8 cellular contexts compared by ENCODE assay signal in the genomic region with DNA sequence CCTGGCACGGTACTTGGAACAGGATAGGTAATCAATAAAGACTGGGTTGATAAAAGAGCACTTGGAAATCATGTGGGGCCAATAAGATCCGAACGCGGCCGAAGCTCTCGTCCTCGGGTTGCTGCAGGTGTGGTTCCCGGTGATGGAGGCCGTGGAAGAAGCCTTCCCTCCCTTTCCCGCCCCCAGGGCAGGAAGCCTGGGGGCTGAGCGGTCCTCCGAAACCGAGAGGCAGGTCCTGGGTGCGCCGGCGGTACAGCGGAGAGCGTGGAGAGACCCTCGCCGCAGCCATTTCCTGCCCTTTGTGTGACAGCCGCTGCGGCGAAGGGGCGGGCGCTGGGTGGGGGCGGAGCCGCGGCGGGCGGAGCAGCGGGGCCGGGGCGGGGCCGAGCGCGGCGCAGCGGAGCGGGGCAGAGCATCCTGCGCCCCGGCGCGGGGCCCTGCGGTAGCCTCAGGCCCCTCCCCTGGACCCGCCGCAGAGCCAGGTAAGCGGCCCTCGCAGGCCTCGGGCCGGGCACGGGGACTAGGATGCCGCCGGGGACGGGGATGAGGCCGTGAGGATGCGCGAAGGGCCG.
A peak's percentile ranks its signal among the peaks of the same experiment; 100 is the strongest.
DNase-seq lines count a peak whose midpoint lies in the region; ATAC-seq lines count a peak whose summit lies in the region.

A gene (plus strand): TSS at position 410 of the 572 bp plus-strand sequence. CDS start 19,239 bp downstream, outside the sequence.

- peak within 1 kb of the TSS; percentile 98 for H3K27ac Mint-ChIP-seq in memory B cell

- H3K4me1 Mint-ChIP-seq in memory B cell = peaks cover 44% of the 10 kb centered on the region

- DNase-seq in AG08396 (ENCODE audit: low spot score) = peak; percentile 88
- DNase-seq in NCI-H345 treated with DMSO at 0.1 percent for 48 hours (lab: John Stamatoyannopoulos, UW; ENCODE audit: unreplicated experiment) = peak; percentile 59
- peak; percentile 81 to 83 for DNase-seq in activated CD4-positive, alpha-beta T cell treated with anti-CD3 and anti-CD28 coated beads, Interleukin-2, amount 50 U/mL, for 48 hours
- DNase-seq in ecto neural progenitor cell (ENCODE audit: low spot score) = peak; percentile 84
- peak in 1 of 2 donors; percentile 73 for DNase-seq in memory B cell (ENCODE audit: low spot score in 2 of 2)
- peak; percentile 65 for DNase-seq in stimulated activated CD8-positive, alpha-beta memory T cell treated with anti-CD3 and anti-CD28 coated beads, Interleukin-12 subunit alpha, Interleukin-12 subunit beta, amount 100 ng/mL, for 24 hours (ENCODE audit: extremely low read depth)

- ATAC-seq in GM18868 (IDR thresholded peaks at IDR 0.05; ENCODE audit: unreplicated experiment) = peak; percentile 84
- peak; percentile 79 for ATAC-seq in HG03066 (IDR thresholded peaks at IDR 0.05; ENCODE audit: low read depth, unreplicated experiment)
- peak; percentile 88 for ATAC-seq in memory B cell (ENCODE audit: low read depth)

- peaks cover 16% of the 10 kb centered on the region for H3K36me3 Mint-ChIP-seq in memory B cell

- no peaks in the 10 kb centered on the region for H3K9me3 Mint-ChIP-seq in memory B cell

- no peaks in the 10 kb centered on the region for H3K27me3 Mint-ChIP-seq in memory B cell

- peak within 1 kb of the TSS; percentile 98 for H3K4me3 Mint-ChIP-seq in memory B cell
